ENCODE assay signal across 19 cellular contexts in the genomic region with DNA sequence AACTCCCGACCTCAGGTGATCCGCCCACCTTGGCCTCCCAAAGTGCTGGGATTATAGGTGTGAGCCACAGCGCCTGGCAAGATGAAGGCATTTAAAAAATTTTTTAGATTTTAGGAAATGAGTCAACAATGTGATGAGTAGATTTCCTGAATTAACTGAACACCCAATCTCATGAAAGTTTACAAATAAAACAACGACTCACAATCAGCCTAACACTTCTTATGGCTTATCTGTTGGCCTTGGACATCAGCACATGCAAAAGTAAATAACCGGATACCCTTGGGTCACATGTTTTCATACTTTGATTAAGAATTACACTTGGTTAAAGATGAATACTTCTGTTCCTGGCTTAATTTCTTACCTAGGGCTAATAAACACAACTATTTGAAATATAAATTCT. TPM values are rescaled to one million over a fixed set of nuclear protein-coding genes. Genes with fewer than 3 reads are reported as not detected.
DNase-seq lines count a peak whose midpoint lies in the region; ATAC-seq and TF ChIP-seq lines count a peak whose summit lies in the region.
"Had no signal": no experiment of that assay in that cellular context is flagged by ENCODE, and none has a peak within 500 bp of the region (broad histone marks: within the 10 kb centered on the region; RNA-seq: fewer than 3 reads in every experiment).

No MANE protein-coding gene starts in this region.

- no peaks in the 10 kb centered on the region for H3K27me3 ChIP-seq in smooth muscle cell (ENCODE audit: low read depth)

- peaks cover 10% of the 10 kb centered on the region for H3K4me1 ChIP-seq in smooth muscle cell (ENCODE audit: low read depth)

- peak overlapping the region; percentile 86 for H3K4me3 ChIP-seq in fibroblast of pulmonary artery (replicated peaks; ENCODE audit: low read depth, low read length)
- H3K4me3 ChIP-seq in smooth muscle cell = peak overlapping the region; percentile 89

- no peak overlapping the region for H3K4me2 ChIP-seq in smooth muscle cell

- H3K9ac ChIP-seq in smooth muscle cell (ENCODE audit: low read depth) = no peak overlapping the region

- intact Hi-C loops in activated T-helper 2 cell treated with anti-CD3 and anti-CD28 coated beads, Interferon-gamma antibody, Interleukin-2, Interleukin-4, amounts not matched to agents 10 μg/mL and 5 μg/mL and 100 μg/mL, durations not matched to agents 14 hours and 24 hours and 36 hours (cut with micrococcal nuclease) = loop anchor here (5.0 kb wide), 3 partner anchors 63 to 402 kb away; a partner anchor contains a TSS

- WGBS in smooth muscle cell (ENCODE audit: low lambda C conversion rate) = 76% methylated on average over 5 of the region's 5 CpGs

- H2AFZ ChIP-seq in smooth muscle cell (ENCODE audit: low read depth) = no peak overlapping the region

- H3K79me2 ChIP-seq in smooth muscle cell (ENCODE audit: low read depth) = peaks cover 51% of the 10 kb centered on the region

- no peaks in the 10 kb centered on the region for H3K9me3 Mint-ChIP-seq in HFFc6
- no peaks in the 10 kb centered on the region for H3K9me3 Mint-ChIP-seq in activated T-helper 2 cell treated with anti-CD3 and anti-CD28 coated beads, Interferon-gamma antibody, Interleukin-2, Interleukin-4, amounts not matched to agents 10 μg/mL and 5 μg/mL and 100 μg/mL, durations not matched to agents 14 hours and 24 hours and 36 hours
- H3K9me3 Mint-ChIP-seq: activated T-cell treated with anti-CD3 and anti-CD28 coated beads, Interleukin-2, amount 50 U/mL, for 4 hours; nephron had no signal

- peak overlapping the region; percentile 96; the same call in 1 of the 2 replicates for H3K4me3 Mint-ChIP-seq in HFFc6
- no peak overlapping the region for H3K4me3 Mint-ChIP-seq in activated T-helper 2 cell treated with anti-CD3 and anti-CD28 coated beads, Interferon-gamma antibody, Interleukin-2, Interleukin-4, amounts not matched to agents 10 μg/mL and 5 μg/mL and 100 μg/mL, durations not matched to agents 14 hours and 24 hours and 36 hours (ENCODE audit: low read depth)
- H3K4me3 Mint-ChIP-seq: activated T-cell treated with anti-CD3 and anti-CD28 coated beads, Interleukin-2, amount 50 U/mL, for 4 hours had no signal

- no peak overlapping the region for H3K27ac ChIP-seq in smooth muscle cell (ENCODE audit: low read depth)

- peaks cover 42% of the 10 kb centered on the region for H4K20me1 ChIP-seq in smooth muscle cell (ENCODE audit: low read depth)

- H3K27ac Mint-ChIP-seq in HFFc6 = no peak overlapping the region
- no peak overlapping the region for H3K27ac Mint-ChIP-seq in activated T-helper 2 cell treated with anti-CD3 and anti-CD28 coated beads, Interferon-gamma antibody, Interleukin-2, Interleukin-4, amounts not matched to agents 10 μg/mL and 5 μg/mL and 100 μg/mL, durations not matched to agents 14 hours and 24 hours and 36 hours
- H3K27ac Mint-ChIP-seq: CD4-positive, CD25-positive, alpha-beta regulatory T cell had no signal

- DNase-seq in HFFc6 (peak; percentile 23), amniotic epithelial cell (ENCODE audit: low read depth) (peak; percentile 50), fibroblast of pulmonary artery (ENCODE audit: low read depth) (peak; percentile 49), smooth muscle cell (lab: John Stamatoyannopoulos, UW; ENCODE audit: unreplicated experiment) (no peak), C1 segment of cervical spinal cord (lab: John Stamatoyannopoulos, UW) (no peak), HK-2 (ENCODE audit: unreplicated experiment) (no peak)
- no peak for DNase-seq in activated T-helper 2 cell treated with anti-CD3 and anti-CD28 coated beads, Interferon-gamma antibody, Interleukin-2, Interleukin-4, amounts not matched to agents 10 μg/mL and 5 μg/mL and 100 μg/mL, durations not matched to agents 14 hours and 24 hours and 36 hours (ENCODE audit: low spot score)
- DNase-seq: activated CD4-positive, alpha-beta T cell treated with anti-CD3 and anti-CD28 coated beads for 4 hours; activated T-cell treated with anti-CD3 and anti-CD28 coated beads, Interleukin-2, amount 50 U/mL, for 4 hours; CD4-positive, CD25-positive, alpha-beta regulatory T cell; effector memory CD4-positive, alpha-beta T cell; heart left ventricle; left ventricle myocardium superior; NCI-H1105; NCI-H345; OCI-M1; T-helper 2 cell had no signal

- H3K36me3 Mint-ChIP-seq in HFFc6 (ENCODE audit: low read depth) = peaks cover 12% of the 10 kb centered on the region; the same call in 1 of the 2 replicates
- peaks cover 3% of the 10 kb centered on the region for H3K36me3 Mint-ChIP-seq in activated T-helper 2 cell treated with anti-CD3 and anti-CD28 coated beads, Interferon-gamma antibody, Interleukin-2, Interleukin-4, amounts not matched to agents 10 μg/mL and 5 μg/mL and 100 μg/mL, durations not matched to agents 14 hours and 24 hours and 36 hours (ENCODE audit: low read depth)
- H3K36me3 Mint-ChIP-seq: CD4-positive, CD25-positive, alpha-beta regulatory T cell had no signal

- no peaks in the 10 kb centered on the region for H3K36me3 ChIP-seq in smooth muscle cell (ENCODE audit: low read depth)

- no peaks in the 10 kb centered on the region for H3K9me3 ChIP-seq in smooth muscle cell (replicated peaks; ENCODE audit: low read depth)
- H3K9me3 ChIP-seq: heart left ventricle had no signal

- H3K4me1 Mint-ChIP-seq in HFFc6 (ENCODE audit: low read depth) = peaks cover 54% of the 10 kb centered on the region
- H3K4me1 Mint-ChIP-seq in activated T-helper 2 cell treated with anti-CD3 and anti-CD28 coated beads, Interferon-gamma antibody, Interleukin-2, Interleukin-4, amounts not matched to agents 10 μg/mL and 5 μg/mL and 100 μg/mL, durations not matched to agents 14 hours and 24 hours and 36 hours (ENCODE audit: low read depth) = peaks cover 10% of the 10 kb centered on the region

- TF ChIP-seq CTCF in HFFc6 (IDR thresholded peaks at IDR 0.05) = no peak
- no peak for TF ChIP-seq CTCF in fibroblast of pulmonary artery (IDR thresholded peaks at IDR 0.05; ENCODE audit: low read length, missing control alignments)
- TF ChIP-seq CTCF in smooth muscle cell (IDR thresholded peaks at IDR 0.05; ENCODE audit: borderline replicate concordance, insufficient read depth, poor library complexity, severe bottlenecking) = no peak

- peaks cover 13% of the 10 kb centered on the region for H3F3A ChIP-seq in smooth muscle cell (ENCODE audit: low read depth)

- peaks cover 3% of the 10 kb centered on the region; the same call in 1 of the 2 replicates for H3K27me3 Mint-ChIP-seq in HFFc6 (ENCODE audit: insufficient read depth)
- H3K27me3 Mint-ChIP-seq in activated T-helper 2 cell treated with anti-CD3 and anti-CD28 coated beads, Interferon-gamma antibody, Interleukin-2, Interleukin-4, amounts not matched to agents 10 μg/mL and 5 μg/mL and 100 μg/mL, durations not matched to agents 14 hours and 24 hours and 36 hours (ENCODE audit: low read depth) = peaks cover 39% of the 10 kb centered on the region

- ATAC-seq in HG02610 (IDR thresholded peaks at IDR 0.05; ENCODE audit: unreplicated experiment) = no peak
- ATAC-seq: activated T-cell treated with anti-CD3 and anti-CD28 coated beads, Interleukin-2, amount 50 U/mL, for 4 hours; heart left ventricle; left ventricle myocardium superior had no signal

RNA-seq across cellular contexts. Expression of a gene that starts 3.0 kb away (rescaled TPM):
- total RNA-seq in HFFc6 (2021; fragmentation: NEBNext Ultra II Directional; extraction: Animal tissue kit (Norgen Biotek cat#: 25700)) = 100 to 1,000 TPM; 172 to 229 (median 198) TPM
- total RNA-seq in smooth muscle cell = 86.6 and 95.2 TPM in 2 replicates
- 47.5 and 54.6 TPM in 2 replicates for polyA plus RNA-seq in smooth muscle cell
- 0.16 and 0.25 TPM in 2 replicates for total RNA-seq in activated T-helper 2 cell treated with anti-CD3 and anti-CD28 coated beads, Interferon-gamma antibody, Interleukin-2, Interleukin-4, amounts not matched to agents 10 μg/mL and 5 μg/mL and 100 μg/mL, durations not matched to agents 14 hours and 24 hours and 36 hours
- total RNA-seq: CD4-positive, CD25-positive, alpha-beta regulatory T cell had no signal
- polyA plus RNA-seq: CD4-positive, CD25-positive, alpha-beta regulatory T cell had no signal

Comparison
In these comparisons a context has a peak if more than half of its experiments do, and no peak if none do; other contexts are left out.
1. DNase-seq: peak in HFFc6 (single experiment), amniotic epithelial cell (single experiment) and fibroblast of pulmonary artery (single experiment); none in smooth muscle cell (single experiment), C1 segment of cervical spinal cord (0 of 14), HK-2 (single experiment) and activated T-helper 2 cell treated with anti-CD3 and anti-CD28 coated beads, Interferon-gamma antibody, Interleukin-2, Interleukin-4, amounts not matched to agents 10 μg/mL and 5 μg/mL and 100 μg/mL, durations not matched to agents 14 hours and 24 hours and 36 hours (single experiment).
2. RNA of a gene that starts 3.0 kb away (total RNA-seq): 172 to 229 TPM in HFFc6 and 86.6 to 95.2 TPM in smooth muscle cell; 0.16 to 0.25 TPM in activated T-helper 2 cell treated with anti-CD3 and anti-CD28 coated beads, Interferon-gamma antibody, Interleukin-2, Interleukin-4, amounts not matched to agents 10 μg/mL and 5 μg/mL and 100 μg/mL, durations not matched to agents 14 hours and 24 hours and 36 hours; every median in the first group is over 10 times any median in the second.